ENCODE assay signal across 12 cellular contexts in the genomic region with DNA sequence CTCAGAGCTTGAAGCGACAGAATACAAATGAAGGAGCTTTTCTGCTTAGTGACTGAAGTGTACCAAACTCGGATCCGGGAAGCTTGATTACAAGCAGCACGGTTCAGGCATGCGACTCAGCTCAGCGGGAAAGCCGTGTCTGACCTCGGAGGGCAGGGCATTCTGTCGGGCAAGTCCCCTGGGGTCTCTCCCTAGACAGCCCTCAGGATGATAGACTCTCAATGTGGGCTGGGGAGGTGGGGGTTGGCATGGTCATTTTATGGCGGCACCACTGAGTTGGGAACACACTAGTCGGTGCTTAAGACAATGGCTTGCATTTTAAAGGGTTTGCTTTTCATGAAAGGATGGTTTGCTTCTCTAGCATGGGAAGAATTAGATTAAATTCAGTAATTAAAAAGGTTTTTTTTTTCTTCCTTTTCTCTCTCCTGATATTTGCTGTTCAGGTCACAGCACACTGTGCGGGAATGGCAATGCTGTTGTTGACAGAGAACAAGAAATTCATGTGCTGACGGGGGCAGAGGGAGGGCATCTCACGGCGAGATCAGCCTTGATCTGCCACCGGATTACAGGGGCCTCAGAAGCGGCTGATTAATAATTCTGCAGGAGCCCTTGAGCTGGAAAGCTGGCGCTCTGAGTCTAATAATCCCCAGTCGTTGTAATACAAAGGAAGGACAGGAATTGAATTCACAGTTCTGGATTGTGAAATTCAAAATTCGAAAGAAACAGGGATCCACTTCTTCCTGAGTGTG.
A peak's percentile ranks its signal among the peaks of the same experiment; 100 is the strongest.
DNase-seq lines count a peak whose midpoint lies in the region; ATAC-seq and TF ChIP-seq lines count a peak whose summit lies in the region.
"Had no signal": no experiment of that assay in that cellular context is flagged by ENCODE, and none has a peak within 500 bp of the region (broad histone marks: within the 10 kb centered on the region; RNA-seq: fewer than 3 reads in every experiment).

No MANE protein-coding gene starts in this region.

- no peak overlapping the region for H3K9ac ChIP-seq in PC-3 (ENCODE audit: low read length)

- H3K9me3 ChIP-seq in gastroesophageal sphincter (no peaks in the 10 kb centered on the region), PC-3 (ENCODE audit: low read length) (no peaks in the 10 kb centered on the region)
- H3K9me3 ChIP-seq: HAP-1, ovary had no signal

- no TSS peak for BruUV-seq in PC-3 (replicated peaks; lab: Mats Ljungman, UMichigan)

- H3K79me2 ChIP-seq in PC-3 (ENCODE audit: low read length) = no peaks in the 10 kb centered on the region

- POLR2A ChIA-PET in PC-3 (lab: Charles Lee; ENCODE audit: unreplicated experiment) = no interaction called here

- no peak for TF ChIP-seq EP300 in gastroesophageal sphincter (IDR thresholded peaks at IDR 0.05)

- H3K9me3 Mint-ChIP-seq in neural crest cell = no peaks in the 10 kb centered on the region

- H4K20me1 ChIP-seq in PC-3 (ENCODE audit: low read length) = no peaks in the 10 kb centered on the region

- no peaks in the 10 kb centered on the region for H3K27me3 Mint-ChIP-seq in neural crest cell (ENCODE audit: low read depth)

- TF ChIP-seq POLR2A in gastroesophageal sphincter (IDR thresholded peaks at IDR 0.05) = no peak

- H3K27me3 ChIP-seq in gastroesophageal sphincter (no peaks in the 10 kb centered on the region), PC-3 (ENCODE audit: low read length) (no peaks in the 10 kb centered on the region)
- H3K27me3 ChIP-seq: ovary had no signal

- CTCF ChIA-PET in PC-3 (lab: Charles Lee) = no interaction called here

- H3K36me3 Mint-ChIP-seq in neural crest cell (ENCODE audit: low read depth) = peaks cover 38% of the 10 kb centered on the region

- intact Hi-C loops in PC-3 (cut with micrococcal nuclease) = no loop called here

- H3K4me1 Mint-ChIP-seq in neural crest cell = peaks cover 48% of the 10 kb centered on the region

- H3K27ac ChIP-seq in gastroesophageal sphincter (peak overlapping the region in 3 of 4 donors; percentile 76 to 84 (median 81)), PC-3 (ENCODE audit: low read length) (no peak overlapping the region)
- H3K27ac ChIP-seq: ovary had no signal

- WGBS in gastroesophageal sphincter (ENCODE audit: low coverage in 1 of 2), 2 donors = 71 to 78% methylated on average over 3 to 11 of the region's 20 CpGs

- no peaks in the 10 kb centered on the region for H3F3A ChIP-seq in PC-3 (ENCODE audit: low read length, unreplicated experiment)

- ATAC-seq in gastroesophageal sphincter = no peak
- no peak for ATAC-seq in PC-3
- ATAC-seq in HG02938 (IDR thresholded peaks at IDR 0.05; ENCODE audit: unreplicated experiment) = no peak

- TF ChIP-seq CTCF in gastroesophageal sphincter (IDR thresholded peaks at IDR 0.05) (no peak), neural crest cell (conservative IDR thresholded peaks at IDR 0.05) (no peak), PC-3 (conservative IDR thresholded peaks at IDR 0.05; ENCODE audit: low read depth, low read length) (no peak)

- no peak overlapping the region for H3K4me3 ChIP-seq in gastroesophageal sphincter
- H3K4me3 ChIP-seq in PC-3 (ENCODE audit: low read length) = no peak overlapping the region
- H3K4me3 ChIP-seq: HAP-1, ovary had no signal

- H3K4me1 ChIP-seq in gastroesophageal sphincter = peaks cover 0 to 67% (median 25%) of the 10 kb centered on the region in 3 donors
- H3K4me1 ChIP-seq in PC-3 (ENCODE audit: insufficient read depth, low read length) = no peaks in the 10 kb centered on the region

- H3K36me3 ChIP-seq in gastroesophageal sphincter = peaks cover 0 to 16% of the 10 kb centered on the region in 2 donors
- H3K36me3 ChIP-seq in PC-3 (ENCODE audit: low read depth, low read length) = no peaks in the 10 kb centered on the region
- H3K36me3 ChIP-seq: ovary had no signal

- no peak overlapping the region for H3K4me2 ChIP-seq in PC-3 (ENCODE audit: low read length)

- DNase-seq in AG08395 (ENCODE audit: low spot score) (peak; percentile 10), NCI-H82 treated with DMSO at 0.1 percent for 48 hours (lab: John Stamatoyannopoulos, UW; ENCODE audit: unreplicated experiment) (peak; percentile 89), neural crest cell (ENCODE audit: low read depth, low spot score) (peak; percentile 48), COLO668 (lab: John Stamatoyannopoulos, UW; ENCODE audit: unreplicated experiment) (no peak), PC-3 (no peak), NCI-H187 treated with DMSO at 0.1 percent for 48 hours (lab: John Stamatoyannopoulos, UW) (no peak)
- DNase-seq: activated gamma-delta T cell treated with Interleukin-2 at 50 U/mL for 16 hours, NCI-H510A treated with DMSO at 0.1 percent for 48 hours, ovary had no signal

- no peaks in the 10 kb centered on the region for H3K9me2 ChIP-seq in PC-3 (replicated peaks; ENCODE audit: low read length)

- peak overlapping the region; percentile 55 for H3K4me3 Mint-ChIP-seq in neural crest cell

- peak overlapping the region; percentile 88 for H3K27ac Mint-ChIP-seq in neural crest cell (ENCODE audit: unreplicated experiment)

- H2AFZ ChIP-seq in PC-3 (ENCODE audit: low read length) = no peak overlapping the region

Comparison
In these comparisons a context has a peak if more than half of its experiments do, and no peak if none do; other contexts are left out.
1. DNase-seq: peak in AG08395 (single experiment), NCI-H82 treated with DMSO at 0.1 percent for 48 hours (single experiment) and neural crest cell (single experiment); none in COLO668 (single experiment), PC-3 (single experiment) and NCI-H187 treated with DMSO at 0.1 percent for 48 hours (single experiment).